In genomic region chr6:63269470-63269869, GRCh38 we compare ENCODE assay signal across 24 cellular contexts. TPM values are rescaled to one million over a fixed set of nuclear protein-coding genes. Genes with fewer than 3 reads are reported as not detected.
DNase-seq lines count a peak whose midpoint lies in the region; ATAC-seq and TF ChIP-seq lines count a peak whose summit lies in the region.
"Had no signal": no experiment of that assay in that cellular context is flagged by ENCODE, and none has a peak within 500 bp of the region (broad histone marks: within the 10 kb centered on the region; RNA-seq: fewer than 3 reads in every experiment).

No MANE protein-coding gene starts in this region.

- ATAC-seq in GM18909 (IDR thresholded peaks at IDR 0.05; ENCODE audit: poor library complexity, unreplicated experiment) (peak; percentile 59), GM21723 (IDR thresholded peaks at IDR 0.05; ENCODE audit: unreplicated experiment) (peak; percentile 50), HG03175 (IDR thresholded peaks at IDR 0.05; ENCODE audit: unreplicated experiment) (peak; percentile 56), GM21737 (IDR thresholded peaks at IDR 0.05; ENCODE audit: unreplicated experiment) (no peak)
- ATAC-seq in activated T-cell treated with anti-CD3 and anti-CD28 coated beads, Interleukin-2, amount 50 U/mL, for 4 hours: no peak
- ATAC-seq: esophagus mucosa had no signal

- no peaks in the 10 kb centered on the region for H3K9me3 Mint-ChIP-seq in activated T-cell treated with anti-CD3 and anti-CD28 coated beads, Interleukin-2, amount 50 U/mL, for 4 hours

- H3K4me3 ChIP-seq in GM06990 (replicated peaks; ENCODE audit: low read depth, low read length): no peak overlapping the region
- H3K4me3 ChIP-seq: ascending aorta, coronary artery, Peyer's patch had no signal

- no peaks in the 10 kb centered on the region for H3K27me3 Mint-ChIP-seq in activated T-cell treated with anti-CD3 and anti-CD28 coated beads, Interleukin-2, amount 50 U/mL, for 4 hours (ENCODE audit: low read depth)
- H3K27me3 Mint-ChIP-seq: CD4-positive, CD25-positive, alpha-beta regulatory T cell had no signal

- no peaks in the 10 kb centered on the region for H3K4me1 Mint-ChIP-seq in activated T-cell treated with anti-CD3 and anti-CD28 coated beads, Interleukin-2, amount 50 U/mL, for 4 hours (ENCODE audit: low read depth)
- H3K4me1 Mint-ChIP-seq: CD4-positive, CD25-positive, alpha-beta regulatory T cell had no signal

- no peaks in the 10 kb centered on the region for H3K27me3 ChIP-seq in GM06990 (replicated peaks; ENCODE audit: control insufficient read depth, insufficient read depth, low read length)
- H3K27me3 ChIP-seq: ascending aorta, neutrophil, Peyer's patch had no signal

- H3K36me3 Mint-ChIP-seq in activated T-cell treated with anti-CD3 and anti-CD28 coated beads, Interleukin-2, amount 50 U/mL, for 4 hours (ENCODE audit: insufficient read depth): no peaks in the 10 kb centered on the region
- H3K36me3 Mint-ChIP-seq: CD4-positive, CD25-positive, alpha-beta regulatory T cell had no signal

- H3K4me3 Mint-ChIP-seq in activated T-cell treated with anti-CD3 and anti-CD28 coated beads, Interleukin-2, amount 50 U/mL, for 4 hours: no peak overlapping the region

- peak; percentile 14 for TF ChIP-seq CTCF in GM06990 (IDR thresholded peaks at IDR 0.05; ENCODE audit: insufficient read depth, low read length, poor library complexity, severe bottlenecking)

- DNase-seq in GM06990 (ENCODE audit: extremely low read depth, insufficient read length) (no peak), NCI-H82 (lab: John Stamatoyannopoulos, UW) (no peak)
- no peak for DNase-seq in effector CD8-positive, alpha-beta T cell (lab: John Stamatoyannopoulos, UW)
- DNase-seq in activated T-cell treated with anti-CD3 and anti-CD28 coated beads, Interleukin-2, amount 50 U/mL, for 4 hours: no peak
- DNase-seq: activated gamma-delta T cell; CD4-positive, CD25-positive, alpha-beta regulatory T cell; EL; midbrain; NCI-H1436 treated with DMSO at 0.1 percent for 48 hours; NCI-H510A treated with DMSO at 0.1 percent for 48 hours; Peyer's patch; stimulated activated naive CD4-positive, alpha-beta T cell had no signal

- H3K36me3 ChIP-seq in GM06990 (ENCODE audit: control insufficient read depth, insufficient read depth, low read length): no peaks in the 10 kb centered on the region
- H3K36me3 ChIP-seq: ascending aorta, neutrophil, Peyer's patch had no signal

RNA-seq across cellular contexts. Expression of gene LGSN, which starts 50.3 kb away (rescaled TPM):
- not detected for total RNA-seq in activated T-cell treated with anti-CD3 and anti-CD28 coated beads, Interleukin-2, amount 50 U/mL, for 4 hours
- total RNA-seq: A172, ascending aorta, esophagus mucosa, H1, kidney epithelial cell, Peyer's patch, skeletal muscle tissue had no signal

RNA-seq across cellular contexts. Expression of gene FKBP1C, which starts 58.2 kb away (rescaled TPM):
- 1 to 10 TPM; 1.2 to 2.5 (median 1.5) TPM for total RNA-seq in activated T-cell treated with anti-CD3 and anti-CD28 coated beads, Interleukin-2, amount 50 U/mL, for 4 hours
- total RNA-seq: ascending aorta, esophagus mucosa, skeletal muscle tissue had no signal

Comparison
In these comparisons a context has a peak if more than half of its experiments do, and no peak if none do; other contexts are left out.
1. ATAC-seq: peak in GM18909 (single experiment), GM21723 (single experiment) and HG03175 (single experiment); none in GM21737 (single experiment) and activated T-cell treated with anti-CD3 and anti-CD28 coated beads, Interleukin-2, amount 50 U/mL, for 4 hours (0 of 2).